ENCODE assay signal across 8 cellular contexts in the genomic region with DNA sequence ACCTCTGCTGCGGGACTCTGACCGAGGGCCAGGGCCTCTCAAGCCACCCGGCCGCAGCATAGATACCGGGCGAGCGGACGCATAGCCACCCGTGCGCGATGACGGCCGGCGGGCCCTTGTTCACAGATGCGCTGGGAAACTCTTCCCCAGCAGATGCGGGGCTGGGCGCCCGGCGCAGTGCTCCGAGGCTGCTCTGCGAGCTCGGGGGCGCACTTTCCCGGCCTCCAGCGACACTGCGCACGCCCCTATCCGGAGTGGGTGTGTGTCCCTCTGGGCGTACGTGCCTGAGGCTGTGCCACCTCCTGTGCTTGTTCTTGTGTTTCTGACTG.
A peak's percentile ranks its signal among the peaks of the same experiment; 100 is the strongest.
DNase-seq lines count a peak whose midpoint lies in the region; ATAC-seq, FAIRE-seq and TF ChIP-seq lines count a peak whose summit lies in the region.

No MANE protein-coding gene starts in this region.

- H3K36me3 ChIP-seq in liver (ENCODE audit: control insufficient read depth in 4 of 4, insufficient read depth in 3 of 4, low read depth in 1 of 4, low read length in 3 of 4): no peaks in the 10 kb centered on the region
- no peaks in the 10 kb centered on the region for H3K36me3 ChIP-seq in HepG2 (replicated peaks in 1 of 2; ENCODE audit: control insufficient read depth in 1 of 2, insufficient read depth in 2 of 2, low read length in 2 of 2)

- TF ChIP-seq EP300 in HepG2 (IDR thresholded peaks at IDR 0.05; ENCODE audit: low read depth in 2 of 2, low read length in 2 of 2) (no peak), HepG2 (CRISPR knock-in tag; IDR thresholded peaks at IDR 0.05; ENCODE audit: borderline replicate concordance) (no peak)

- BruUV-seq in HepG2 (replicated peaks; lab: Mats Ljungman, UMichigan): no TSS peak

- DNase-seq in HepG2 (ENCODE audit: low spot score) (no peak), NCI-H146 (lab: John Stamatoyannopoulos, UW) (peak; percentile 48), fibroblast of the aortic adventitia (ENCODE audit: low read depth) (no peak), posterior vena cava (ENCODE audit: low spot score) (peak; percentile 83), NCI-H510A treated with DMSO at 0.1 percent for 48 hours (lab: John Stamatoyannopoulos, UW) (no peak), UCSD-AML1 (lab: John Stamatoyannopoulos, UW; ENCODE audit: unreplicated experiment) (no peak), SW 1271 (lab: John Stamatoyannopoulos, UW) (no peak)

- TF ChIP-seq CTCF in liver (IDR thresholded peaks at IDR 0.05; ENCODE audit: low read depth, low read length, missing input control) (no peak), HepG2 (CRISPR knock-in tag; IDR thresholded peaks at IDR 0.05) (no peak), fibroblast of the aortic adventitia (IDR thresholded peaks at IDR 0.05; ENCODE audit: insufficient read depth, low read length) (no peak)

- 2% methylated on average over 30 of the region's 30 CpGs for WGBS in liver
- WGBS in HepG2 (ENCODE audit: low lambda C conversion rate): 70% methylated on average over 13 of the region's 30 CpGs

- TF ChIP-seq RAD21 in liver (IDR thresholded peaks at IDR 0.05) (no peak), HepG2 (CRISPR knock-in tag; IDR thresholded peaks at IDR 0.05) (no peak)

- H3K79me2 ChIP-seq in HepG2 (ENCODE audit: insufficient read depth, low read length): no peaks in the 10 kb centered on the region

- H3K27ac ChIP-seq in liver (ENCODE audit: low read depth in 1 of 2, low read length in 2 of 2) (peak overlapping the region in 1 of 2 donors; percentile 16), HepG2 (ENCODE audit: extremely low read length, insufficient read depth, low read length) (no peak overlapping the region)

- CTCF ChIA-PET in HepG2 (lab: Yijun Ruan, JAX; ENCODE audit: low intra/inter-chr PET ratio, low total read pairs): no interaction called here

- no peak overlapping the region for H2AFZ ChIP-seq in HepG2 (ENCODE audit: low read length)

- in situ Hi-C loops in HepG2 (cut with HindIII; ENCODE audit: extremely low pct_ligation_motif_present, low pct_unique_long_range_greater_than_20kb): no loop called here

- POLR2A ChIA-PET in HepG2 (lab: Yijun Ruan, JAX): no interaction called here

- H3K27me3 ChIP-seq in liver (ENCODE audit: control insufficient read depth in 4 of 4, insufficient read depth in 4 of 4, low read length in 3 of 4): no peaks in the 10 kb centered on the region
- peaks cover 2 to 37% of the 10 kb centered on the region in 2 experiments; a peak in 3 of 5 replicates for H3K27me3 ChIP-seq in HepG2 (ENCODE audit: control insufficient read depth in 1 of 2, insufficient read depth in 2 of 2, low read length in 2 of 2)

- no peak overlapping the region for H3K4me2 ChIP-seq in HepG2 (ENCODE audit: low read depth, low read length)

- H3K4me3 ChIP-seq in liver (ENCODE audit: low read depth in 1 of 3, low read length in 3 of 3) (peak overlapping the region; percentile 20 to 56 (median 52)), HepG2 (replicated peaks in 1 of 3; ENCODE audit: insufficient read depth in 1 of 3, low read depth in 2 of 3, low read length in 3 of 3) (no peak overlapping the region), fibroblast of the aortic adventitia (ENCODE audit: low read depth, low read length) (peak overlapping the region; percentile 77)

- H3K4me1 ChIP-seq in liver (ENCODE audit: control insufficient read depth in 4 of 4, insufficient read depth in 4 of 4, low read length in 3 of 4) (peaks cover 9 to 38% (median 30%) of the 10 kb centered on the region in 4 donors), HepG2 (ENCODE audit: insufficient read depth, low read length) (0 out of 2 replicates have a peak, but pooled peaks cover 5% of the 10 kb centered on the region)

- H3K9me3 ChIP-seq in liver (ENCODE audit: control insufficient read depth in 4 of 4, low read length in 3 of 4) (no peaks in the 10 kb centered on the region), HepG2 (ENCODE audit: low read length) (no peaks in the 10 kb centered on the region)

- no peaks in the 10 kb centered on the region for H4K20me1 ChIP-seq in HepG2 (ENCODE audit: insufficient read depth, low read length)

- no peak overlapping the region for H3K9ac ChIP-seq in liver (ENCODE audit: low read depth in 1 of 2, low read length in 2 of 2)
- H3K9ac ChIP-seq in HepG2 (ENCODE audit: insufficient read depth, low read depth, low read length): no peak overlapping the region

- intact Hi-C loops in HepG2 (cut with micrococcal nuclease; ENCODE audit: unreplicated experiment) (no loop called here), posterior vena cava (cut with DNase I) (no loop called here)

- no peak for TF ChIP-seq POLR2A in HepG2 (IDR thresholded peaks at IDR 0.05; ENCODE audit: insufficient read depth in 1 of 2, low read depth in 2 of 2, low read length in 2 of 2)

- FAIRE-seq in HepG2 (lab: Jason Lieb, UNC): no peak

- ATAC-seq in HepG2: no peak

TF ChIP-seq in liver, 16 proteins besides CTCF, POLR2A, EP300 and RAD21:
- TF ChIP-seq HNF4A (conservative IDR thresholded peaks at IDR 0.05): no peak
- TF ChIP-seq, protein P1, sequence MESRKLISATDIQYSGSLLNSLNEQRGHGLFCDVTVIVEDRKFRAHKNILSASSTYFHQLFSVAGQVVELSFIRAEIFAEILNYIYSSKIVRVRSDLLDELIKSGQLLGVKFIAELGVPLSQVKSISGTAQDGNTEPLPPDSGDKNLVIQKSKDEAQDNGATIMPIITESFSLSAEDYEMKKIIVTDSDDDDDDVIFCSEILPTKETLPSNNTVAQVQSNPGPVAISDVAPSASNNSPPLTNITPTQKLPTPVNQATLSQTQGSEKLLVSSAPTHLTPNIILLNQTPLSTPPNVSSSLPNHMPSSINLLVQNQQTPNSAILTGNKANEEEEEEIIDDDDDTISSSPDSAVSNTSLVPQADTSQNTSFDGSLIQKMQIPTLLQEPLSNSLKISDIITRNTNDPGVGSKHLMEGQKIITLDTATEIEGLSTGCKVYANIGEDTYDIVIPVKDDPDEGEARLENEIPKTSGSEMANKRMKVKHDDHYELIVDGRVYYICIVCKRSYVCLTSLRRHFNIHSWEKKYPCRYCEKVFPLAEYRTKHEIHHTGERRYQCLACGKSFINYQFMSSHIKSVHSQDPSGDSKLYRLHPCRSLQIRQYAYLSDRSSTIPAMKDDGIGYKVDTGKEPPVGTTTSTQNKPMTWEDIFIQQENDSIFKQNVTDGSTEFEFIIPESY (IDR thresholded peaks at IDR 0.05): no peak
- no peak for TF ChIP-seq MAX (IDR thresholded peaks at IDR 0.05)

TF ChIP-seq in HepG2, 621 proteins besides CTCF, POLR2A, EP300 and RAD21:
- TF ChIP-seq ZNF362 (CRISPR knock-in tag; IDR thresholded peaks at IDR 0.05; ENCODE audit: borderline replicate concordance) (no peak), ATF1 (CRISPR knock-in tag; IDR thresholded peaks at IDR 0.05) (no peak), ZNF18 (CRISPR knock-in tag; IDR thresholded peaks at IDR 0.05; ENCODE audit: insufficient replicate concordance) (no peak), POLR2AphosphoS5 (IDR thresholded peaks at IDR 0.05; ENCODE audit: low read depth, low read length) (no peak), JUN (CRISPR knock-in tag; IDR thresholded peaks at IDR 0.05) (no peak), ZNF564 (CRISPR knock-in tag; IDR thresholded peaks at IDR 0.05) (no peak), SRF (IDR thresholded peaks at IDR 0.05; ENCODE audit: low read depth, low read length) (no peak), ATRX (CRISPR knock-in tag; IDR thresholded peaks at IDR 0.05; ENCODE audit: borderline replicate concordance) (no peak), SNAPC2 (CRISPR knock-in tag; IDR thresholded peaks at IDR 0.05) (no peak), RBAK (CRISPR knock-in tag; IDR thresholded peaks at IDR 0.05) (no peak)

Comparison
In these comparisons a context has a peak if more than half of its experiments do, and no peak if none do; other contexts are left out.
1. H3K4me3 ChIP-seq: peak in liver (3 of 3) and fibroblast of the aortic adventitia (single experiment); none in HepG2 (0 of 3).
2. DNase-seq: peak in NCI-H146 (single experiment) and posterior vena cava (single experiment); none in HepG2 (single experiment), fibroblast of the aortic adventitia (single experiment), NCI-H510A treated with DMSO at 0.1 percent for 48 hours (single experiment), UCSD-AML1 (single experiment) and SW 1271 (0 of 2).